In the genomic region with DNA sequence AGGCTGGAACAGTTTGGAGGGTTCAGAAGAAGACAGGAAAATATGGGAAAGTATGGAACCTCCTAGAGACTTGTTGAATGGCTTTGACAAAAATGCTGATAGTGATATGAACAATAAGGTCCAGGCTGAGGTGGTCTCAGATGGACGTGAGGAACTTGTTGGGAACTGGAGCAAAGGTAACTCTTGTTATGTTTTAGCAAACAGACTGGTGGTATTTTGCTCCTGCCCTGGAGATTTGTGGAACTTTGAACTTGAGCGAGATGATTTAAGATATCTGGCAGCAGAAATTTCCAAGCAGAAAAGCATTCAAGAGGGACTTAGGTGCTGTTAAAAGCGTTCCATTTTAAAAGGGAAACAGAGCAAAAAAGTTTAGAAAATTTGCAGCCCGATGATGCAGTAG, we compare ENCODE assay signal across 2 cellular contexts.
DNase-seq lines count a peak whose midpoint lies in the region; ATAC-seq, FAIRE-seq and TF ChIP-seq lines count a peak whose summit lies in the region.
"Not testable (repeated sequence)": the region's sequence is repeated elsewhere in the genome, so short reads cannot be mapped to it uniquely, and the experiment has no call there.

No MANE protein-coding gene starts in this region.

- not testable (repeated sequence) for H3K9me3 ChIP-seq in K562 (replicated peaks; ENCODE audit: control insufficient read depth, insufficient read depth, low read depth, low read length); HepG2 (ENCODE audit: low read length)

- TF ChIP-seq POLR2A in K562 (conservative IDR thresholded peaks at IDR 0.05); HepG2 (IDR thresholded peaks at IDR 0.05; ENCODE audit: insufficient read depth in 1 of 2, low read depth in 2 of 2, low read length in 2 of 2): not testable (repeated sequence)

- CTCF ChIA-PET in K562 (lab: Yijun Ruan, JAX; ENCODE audit: low intra/inter-chr PET ratio); HepG2 (lab: Yijun Ruan, JAX; ENCODE audit: low intra/inter-chr PET ratio, low total read pairs): not testable (repeated sequence)

- not testable (repeated sequence) for H3K9me1 ChIP-seq in K562 (ENCODE audit: control insufficient read depth, insufficient read depth, low read length)

- not testable (repeated sequence) for H3K79me2 ChIP-seq in K562 (ENCODE audit: control insufficient read depth, insufficient read depth, low read length); HepG2 (ENCODE audit: insufficient read depth, low read length)

- not testable (repeated sequence) for H3K9ac ChIP-seq in K562 (ENCODE audit: insufficient read depth in 1 of 2, low read depth in 2 of 2, low read length in 2 of 2); HepG2 (ENCODE audit: insufficient read depth, low read depth, low read length)

- not testable (repeated sequence) for H3K4me2 ChIP-seq in K562 (ENCODE audit: insufficient read depth, low read length)
- peak overlapping the region; percentile 28; the same call in 1 of the 2 replicates for H3K4me2 ChIP-seq in HepG2 (ENCODE audit: low read depth, low read length)

- not testable (repeated sequence) for TF ChIP-seq EP300 in K562 (IDR thresholded peaks at IDR 0.05; ENCODE audit: low read length); HepG2 (IDR thresholded peaks at IDR 0.05; ENCODE audit: low read depth in 2 of 2, low read length in 2 of 2); HepG2 (CRISPR knock-in tag; IDR thresholded peaks at IDR 0.05; ENCODE audit: borderline replicate concordance)

- not testable (repeated sequence) for FAIRE-seq in K562 (lab: Jason Lieb, UNC)
- peak; percentile 57 for FAIRE-seq in HepG2 (lab: Jason Lieb, UNC)

- not testable (repeated sequence) for H3K4me1 ChIP-seq in K562 (replicated peaks in 1 of 2; ENCODE audit: control insufficient read depth in 2 of 2, insufficient read depth in 2 of 2, low read length in 2 of 2)
- H3K4me1 ChIP-seq in HepG2 (ENCODE audit: insufficient read depth, low read length): peaks cover 44% of the 10 kb centered on the region

- TF ChIP-seq CTCF in K562 (IDR thresholded peaks at IDR 0.05 in 2 of 3, conservative IDR thresholded peaks at IDR 0.05 in 1 of 3; ENCODE audit: insufficient read depth in 2 of 3, low read depth in 1 of 3, low read length in 3 of 3); HepG2 (CRISPR knock-in tag; IDR thresholded peaks at IDR 0.05): not testable (repeated sequence)

- intact Hi-C loops in K562 (cut with micrococcal nuclease); HepG2 (cut with micrococcal nuclease; ENCODE audit: unreplicated experiment): not testable (repeated sequence)

- WGBS in K562 (ENCODE audit: insufficient coverage, low coverage, missing lambda C conversion rate): 0% methylated on average over 4 of the region's 4 CpGs
- WGBS in HepG2 (ENCODE audit: low lambda C conversion rate): 34% methylated on average over 4 of the region's 4 CpGs

- in situ Hi-C loops in K562 (cut with MboI); HepG2 (cut with HindIII; ENCODE audit: extremely low pct_ligation_motif_present, low pct_unique_long_range_greater_than_20kb): not testable (repeated sequence)

- H4K20me1 ChIP-seq in K562 (replicated peaks; ENCODE audit: control insufficient read depth, insufficient read depth, low read length); HepG2 (ENCODE audit: insufficient read depth, low read length): not testable (repeated sequence)

- not testable (repeated sequence) for ATAC-seq in K562, HepG2

- not testable (repeated sequence) for BruUV-seq in K562 (replicated peaks; lab: Mats Ljungman, UMichigan); HepG2 (replicated peaks; lab: Mats Ljungman, UMichigan)

- H3K36me3 ChIP-seq in K562 (ENCODE audit: control insufficient read depth, insufficient read depth, low read length); HepG2 (replicated peaks in 1 of 2; ENCODE audit: control insufficient read depth in 1 of 2, insufficient read depth in 2 of 2, low read length in 2 of 2): not testable (repeated sequence)

- DNase-seq in K562 (ENCODE audit: extremely low read depth in 1 of 4, low spot score in 3 of 4); HepG2 (ENCODE audit: low spot score): not testable (repeated sequence)

- POLR2A ChIA-PET in K562 (lab: Yijun Ruan, JAX); HepG2 (lab: Yijun Ruan, JAX): not testable (repeated sequence)

- H2AFZ ChIP-seq in K562 (ENCODE audit: low read depth, low read length); HepG2 (ENCODE audit: low read length): not testable (repeated sequence)

- not testable (repeated sequence) for H3K27me3 ChIP-seq in K562 (ENCODE audit: control insufficient read depth in 2 of 2, insufficient read depth in 2 of 2, low read length in 2 of 2); HepG2 (ENCODE audit: control insufficient read depth in 1 of 2, insufficient read depth in 2 of 2, low read length in 2 of 2)

- H3K27ac ChIP-seq in K562 (ENCODE audit: extremely low read depth, low read depth, low read length); HepG2 (ENCODE audit: extremely low read length, insufficient read depth, low read length): not testable (repeated sequence)

- not testable (repeated sequence) for TF ChIP-seq RAD21 in K562 (CRISPR knock-in tag; conservative IDR thresholded peaks at IDR 0.05 in 1 of 2, IDR thresholded peaks at IDR 0.05 in 1 of 2); HepG2 (CRISPR knock-in tag; IDR thresholded peaks at IDR 0.05)

- not testable (repeated sequence) for H3K4me3 ChIP-seq in K562; HepG2 (replicated peaks in 1 of 3; ENCODE audit: insufficient read depth in 1 of 3, low read depth in 2 of 3, low read length in 3 of 3)

TF ChIP-seq in K562, 482 proteins besides CTCF, POLR2A, EP300 and RAD21:
- 0 out of 2 replicates have a peak, but pooled peaks have one; percentile 1 for TF ChIP-seq POLR2H (tag; IDR thresholded peaks at IDR 0.05; ENCODE audit: low read depth)

TF ChIP-seq in HepG2, 621 proteins besides CTCF, POLR2A, EP300 and RAD21:
- peak; percentile 75 for TF ChIP-seq RXRB (CRISPR knock-in tag; IDR thresholded peaks at IDR 0.05; ENCODE audit: borderline replicate concordance)
- TF ChIP-seq HNF4A (CRISPR knock-in tag; IDR thresholded peaks at IDR 0.05): peak; percentile 19; the same call in 1 of the 2 replicates
- peak; percentile 83 for TF ChIP-seq PPARG (CRISPR knock-in tag; conservative IDR thresholded peaks at IDR 0.05)
